ENCODE assay signal across 1 cellular context in the genomic region with DNA sequence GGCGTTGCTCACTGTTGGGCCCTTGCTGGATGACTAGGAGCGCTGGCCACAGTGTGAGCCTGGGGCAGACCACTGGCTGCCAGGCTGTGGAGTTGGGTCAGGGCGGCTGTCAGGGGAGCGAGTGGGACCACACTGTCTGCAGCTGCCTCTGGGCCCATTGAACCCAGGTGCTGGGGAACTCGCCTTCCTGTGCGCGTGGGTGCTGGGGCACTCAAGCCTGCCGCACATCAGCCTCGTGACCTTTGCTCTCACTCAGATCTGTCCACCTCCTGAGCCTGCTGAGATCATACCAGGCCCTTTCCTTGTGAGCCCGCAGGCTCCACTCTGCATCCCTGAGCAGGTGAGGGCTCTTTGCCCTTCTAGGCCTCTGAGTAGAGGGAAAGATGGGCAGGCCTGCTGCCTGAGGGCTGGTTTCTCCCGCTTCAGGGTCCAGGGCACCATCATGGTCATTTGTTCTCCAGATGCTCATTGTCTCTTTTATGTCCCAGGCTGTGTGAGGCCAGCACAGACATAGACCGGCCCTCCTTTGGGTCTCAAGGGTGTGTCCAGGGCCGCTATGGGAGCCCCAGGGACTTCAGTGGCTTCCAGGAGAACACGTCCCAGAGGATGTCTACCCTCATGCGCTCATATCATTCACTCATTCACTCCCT.
TF ChIP-seq lines count a peak whose summit lies in the region.

No MANE protein-coding gene starts in this region.

TF ChIP-seq in HepG2, 621 proteins besides CTCF, POLR2A, EP300 and RAD21 (continued from another document and continues in another):
- TF ChIP-seq, protein P1, sequence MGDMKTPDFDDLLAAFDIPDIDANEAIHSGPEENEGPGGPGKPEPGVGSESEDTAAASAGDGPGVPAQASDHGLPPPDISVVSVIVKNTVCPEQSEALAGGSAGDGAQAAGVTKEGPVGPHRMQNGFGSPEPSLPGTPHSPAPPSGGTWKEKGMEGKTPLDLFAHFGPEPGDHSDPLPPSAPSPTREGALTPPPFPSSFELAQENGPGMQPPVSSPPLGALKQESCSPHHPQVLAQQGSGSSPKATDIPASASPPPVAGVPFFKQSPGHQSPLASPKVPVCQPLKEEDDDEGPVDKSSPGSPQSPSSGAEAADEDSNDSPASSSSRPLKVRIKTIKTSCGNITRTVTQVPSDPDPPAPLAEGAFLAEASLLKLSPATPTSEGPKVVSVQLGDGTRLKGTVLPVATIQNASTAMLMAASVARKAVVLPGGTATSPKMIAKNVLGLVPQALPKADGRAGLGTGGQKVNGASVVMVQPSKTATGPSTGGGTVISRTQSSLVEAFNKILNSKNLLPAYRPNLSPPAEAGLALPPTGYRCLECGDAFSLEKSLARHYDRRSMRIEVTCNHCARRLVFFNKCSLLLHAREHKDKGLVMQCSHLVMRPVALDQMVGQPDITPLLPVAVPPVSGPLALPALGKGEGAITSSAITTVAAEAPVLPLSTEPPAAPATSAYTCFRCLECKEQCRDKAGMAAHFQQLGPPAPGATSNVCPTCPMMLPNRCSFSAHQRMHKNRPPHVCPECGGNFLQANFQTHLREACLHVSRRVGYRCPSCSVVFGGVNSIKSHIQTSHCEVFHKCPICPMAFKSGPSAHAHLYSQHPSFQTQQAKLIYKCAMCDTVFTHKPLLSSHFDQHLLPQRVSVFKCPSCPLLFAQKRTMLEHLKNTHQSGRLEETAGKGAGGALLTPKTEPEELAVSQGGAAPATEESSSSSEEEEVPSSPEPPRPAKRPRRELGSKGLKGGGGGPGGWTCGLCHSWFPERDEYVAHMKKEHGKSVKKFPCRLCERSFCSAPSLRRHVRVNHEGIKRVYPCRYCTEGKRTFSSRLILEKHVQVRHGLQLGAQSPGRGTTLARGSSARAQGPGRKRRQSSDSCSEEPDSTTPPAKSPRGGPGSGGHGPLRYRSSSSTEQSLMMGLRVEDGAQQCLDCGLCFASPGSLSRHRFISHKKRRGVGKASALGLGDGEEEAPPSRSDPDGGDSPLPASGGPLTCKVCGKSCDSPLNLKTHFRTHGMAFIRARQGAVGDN (CRISPR knock-in tag; IDR thresholded peaks at IDR 0.05) = peak; percentile 80
- TF ChIP-seq BORCS8-MEF2B (CRISPR knock-in tag; IDR thresholded peaks at IDR 0.05) (no peak), ZNF513 (CRISPR knock-in tag; conservative IDR thresholded peaks at IDR 0.05) (no peak), ZNF567 (CRISPR knock-in tag; IDR thresholded peaks at IDR 0.05; ENCODE audit: borderline replicate concordance) (no peak), ZBTB38 (CRISPR knock-in tag; IDR thresholded peaks at IDR 0.05) (peak; percentile 96), KAT8 (CRISPR knock-in tag; IDR thresholded peaks at IDR 0.05) (no peak), FOXJ3 (CRISPR knock-in tag; IDR thresholded peaks at IDR 0.05; ENCODE audit: borderline replicate concordance) (no peak), PPARG (CRISPR knock-in tag; conservative IDR thresholded peaks at IDR 0.05) (peak; percentile 40; the same call in 1 of the 2 replicates), ZNF883 (CRISPR knock-in tag; IDR thresholded peaks at IDR 0.05; ENCODE audit: not compliant biosample characterization) (no peak), PAXIP1 (CRISPR knock-in tag; conservative IDR thresholded peaks at IDR 0.05) (0 out of 2 replicates have a peak, but pooled peaks have one; percentile 15), HIVEP1 (CRISPR knock-in tag; IDR thresholded peaks at IDR 0.05) (no peak), MAX (IDR thresholded peaks at IDR 0.05) (no peak), AKAP8 (CRISPR knock-in tag; IDR thresholded peaks at IDR 0.05) (0 out of 2 replicates have a peak, but pooled peaks have one; percentile 68), RFX1 (IDR thresholded peaks at IDR 0.05) (no peak), NONO (IDR thresholded peaks at IDR 0.05) (no peak), NONO (CRISPR knock-in tag; conservative IDR thresholded peaks at IDR 0.05) (no peak), SAP130 (CRISPR knock-in tag; IDR thresholded peaks at IDR 0.05; ENCODE audit: low read depth) (no peak), ZNF484 (CRISPR knock-in tag; IDR thresholded peaks at IDR 0.05; ENCODE audit: borderline replicate concordance, low read depth) (no peak), MED13 (CRISPR knock-in tag; IDR thresholded peaks at IDR 0.05) (no peak), U2AF1 (optimal IDR thresholded peaks at IDR 0.05; ENCODE audit: low read depth, low read length) (no peak), PBX3 (CRISPR knock-in tag; IDR thresholded peaks at IDR 0.05; ENCODE audit: borderline replicate concordance) (no peak), CHD2 (IDR thresholded peaks at IDR 0.05; ENCODE audit: low read depth, low read length) (no peak), ZFP62 (CRISPR knock-in tag; IDR thresholded peaks at IDR 0.05) (no peak), GZF1 (CRISPR knock-in tag; IDR thresholded peaks at IDR 0.05) (no peak), ZNF678 (CRISPR knock-in tag; IDR thresholded peaks at IDR 0.05) (no peak), HOXA3 (CRISPR knock-in tag; IDR thresholded peaks at IDR 0.05) (peak; percentile 23; the same call in 1 of the 2 replicates), NR2F6 (IDR thresholded peaks at IDR 0.05) (no peak), NR2F6 (CRISPR knock-in tag; IDR thresholded peaks at IDR 0.05) (peak; percentile 67), ZNF629 (CRISPR knock-in tag; conservative IDR thresholded peaks at IDR 0.05) (no peak), TFAP4 (IDR thresholded peaks at IDR 0.05; ENCODE audit: borderline replicate concordance, low read depth) (no peak), ZHX1 (CRISPR knock-in tag; IDR thresholded peaks at IDR 0.05; ENCODE audit: low read depth) (no peak), HNF4A (CRISPR knock-in tag; IDR thresholded peaks at IDR 0.05) (peak; percentile 74), RFX3 (CRISPR knock-in tag; IDR thresholded peaks at IDR 0.05) (no peak), PHF5A (CRISPR knock-in tag; IDR thresholded peaks at IDR 0.05; ENCODE audit: low read depth, unreplicated experiment) (no peak)
- TF ChIP-seq, protein P2, sequence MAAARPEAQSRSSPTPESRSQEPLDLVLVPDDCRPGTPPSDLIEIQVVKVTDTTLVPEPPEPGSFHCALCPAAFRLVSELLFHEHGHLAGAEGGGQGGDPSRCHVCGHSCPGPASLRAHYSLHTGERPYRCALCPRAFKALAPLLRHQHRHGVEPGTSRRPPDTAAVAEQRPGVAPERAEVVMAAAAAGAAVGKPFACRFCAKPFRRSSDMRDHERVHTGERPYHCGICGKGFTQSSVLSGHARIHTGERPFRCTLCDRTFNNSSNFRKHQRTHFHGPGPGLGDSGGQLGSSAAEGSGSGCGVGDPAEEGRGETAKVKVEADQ (CRISPR knock-in tag; IDR thresholded peaks at IDR 0.05; ENCODE audit: borderline replicate concordance) = no peak
- TF ChIP-seq, protein P3, sequence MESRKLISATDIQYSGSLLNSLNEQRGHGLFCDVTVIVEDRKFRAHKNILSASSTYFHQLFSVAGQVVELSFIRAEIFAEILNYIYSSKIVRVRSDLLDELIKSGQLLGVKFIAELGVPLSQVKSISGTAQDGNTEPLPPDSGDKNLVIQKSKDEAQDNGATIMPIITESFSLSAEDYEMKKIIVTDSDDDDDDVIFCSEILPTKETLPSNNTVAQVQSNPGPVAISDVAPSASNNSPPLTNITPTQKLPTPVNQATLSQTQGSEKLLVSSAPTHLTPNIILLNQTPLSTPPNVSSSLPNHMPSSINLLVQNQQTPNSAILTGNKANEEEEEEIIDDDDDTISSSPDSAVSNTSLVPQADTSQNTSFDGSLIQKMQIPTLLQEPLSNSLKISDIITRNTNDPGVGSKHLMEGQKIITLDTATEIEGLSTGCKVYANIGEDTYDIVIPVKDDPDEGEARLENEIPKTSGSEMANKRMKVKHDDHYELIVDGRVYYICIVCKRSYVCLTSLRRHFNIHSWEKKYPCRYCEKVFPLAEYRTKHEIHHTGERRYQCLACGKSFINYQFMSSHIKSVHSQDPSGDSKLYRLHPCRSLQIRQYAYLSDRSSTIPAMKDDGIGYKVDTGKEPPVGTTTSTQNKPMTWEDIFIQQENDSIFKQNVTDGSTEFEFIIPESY (CRISPR knock-in tag; IDR thresholded peaks at IDR 0.05) = 0 out of 2 replicates have a peak, but pooled peaks have one; percentile 25
- TF ChIP-seq, protein P4, sequence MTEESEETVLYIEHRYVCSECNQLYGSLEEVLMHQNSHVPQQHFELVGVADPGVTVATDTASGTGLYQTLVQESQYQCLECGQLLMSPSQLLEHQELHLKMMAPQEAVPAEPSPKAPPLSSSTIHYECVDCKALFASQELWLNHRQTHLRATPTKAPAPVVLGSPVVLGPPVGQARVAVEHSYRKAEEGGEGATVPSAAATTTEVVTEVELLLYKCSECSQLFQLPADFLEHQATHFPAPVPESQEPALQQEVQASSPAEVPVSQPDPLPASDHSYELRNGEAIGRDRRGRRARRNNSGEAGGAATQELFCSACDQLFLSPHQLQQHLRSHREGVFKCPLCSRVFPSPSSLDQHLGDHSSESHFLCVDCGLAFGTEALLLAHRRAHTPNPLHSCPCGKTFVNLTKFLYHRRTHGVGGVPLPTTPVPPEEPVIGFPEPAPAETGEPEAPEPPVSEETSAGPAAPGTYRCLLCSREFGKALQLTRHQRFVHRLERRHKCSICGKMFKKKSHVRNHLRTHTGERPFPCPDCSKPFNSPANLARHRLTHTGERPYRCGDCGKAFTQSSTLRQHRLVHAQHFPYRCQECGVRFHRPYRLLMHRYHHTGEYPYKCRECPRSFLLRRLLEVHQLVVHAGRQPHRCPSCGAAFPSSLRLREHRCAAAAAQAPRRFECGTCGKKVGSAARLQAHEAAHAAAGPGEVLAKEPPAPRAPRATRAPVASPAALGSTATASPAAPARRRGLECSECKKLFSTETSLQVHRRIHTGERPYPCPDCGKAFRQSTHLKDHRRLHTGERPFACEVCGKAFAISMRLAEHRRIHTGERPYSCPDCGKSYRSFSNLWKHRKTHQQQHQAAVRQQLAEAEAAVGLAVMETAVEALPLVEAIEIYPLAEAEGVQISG (CRISPR knock-in tag; IDR thresholded peaks at IDR 0.05) = peak; percentile 21; the same call in 1 of the 2 replicates
